In the genomic region with DNA sequence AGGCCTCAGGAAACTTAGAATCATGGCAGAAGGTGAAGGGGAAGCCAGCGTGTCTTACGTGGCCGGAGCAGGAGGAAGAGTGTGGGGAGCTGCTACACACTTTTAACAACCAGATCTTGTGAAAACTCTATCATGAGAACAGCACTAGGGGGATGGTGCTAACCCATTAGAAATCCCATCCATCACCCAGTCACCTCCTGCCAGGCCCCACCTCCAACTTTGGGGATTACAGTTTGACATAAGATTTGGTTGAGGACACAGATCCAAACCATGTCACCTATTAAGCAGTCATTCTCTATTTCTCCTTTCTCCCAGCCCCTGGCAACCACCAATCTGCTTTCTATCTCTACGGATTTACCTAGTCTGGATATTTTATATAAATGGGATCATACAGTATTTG, we compare ENCODE assay signal across 26 cellular contexts. TPM values are rescaled to one million over a fixed set of nuclear protein-coding genes. Genes with fewer than 3 reads are reported as not detected.
DNase-seq lines count a peak whose midpoint lies in the region; ATAC-seq, FAIRE-seq and TF ChIP-seq lines count a peak whose summit lies in the region.
"Had no signal": no experiment of that assay in that cellular context is flagged by ENCODE, and none has a peak within 500 bp of the region (broad histone marks: within the 10 kb centered on the region; RNA-seq: fewer than 3 reads in every experiment).

No MANE protein-coding gene starts in this region.

- H3K4me1 Mint-ChIP-seq in activated B cell treated with CpG ODN at 0.5 μM for 24 hours (peaks cover 7% of the 10 kb centered on the region), osteocyte (ENCODE audit: unreplicated experiment) (peaks cover 2% of the 10 kb centered on the region)
- H3K4me1 Mint-ChIP-seq: CD8-positive, alpha-beta memory T cell had no signal

- peak overlapping the region; percentile 30 for H3K4me2 ChIP-seq in Loucy (ENCODE audit: low read depth, low read length, poor library complexity, severe bottlenecking)
- no peak overlapping the region for H3K4me2 ChIP-seq in SK-N-SH

- no peak for TF ChIP-seq POLR2A in H54 (IDR thresholded peaks at IDR 0.05; ENCODE audit: low read depth, low read length)

- TF ChIP-seq EP300 in SK-N-SH (IDR thresholded peaks at IDR 0.05; ENCODE audit: borderline replicate concordance in 1 of 2, low read depth in 1 of 2, low read length in 1 of 2) = no peak

- CTCF ChIA-PET in activated B cell treated with CpG ODN at 0.5 μM for 24 hours (lab: Charles Lee) = no interaction called here
- CTCF ChIA-PET in SK-N-SH (lab: Yijun Ruan, JAX) = no interaction called here

- peak; percentile 87 for FAIRE-seq in H54 (lab: Jason Lieb, UNC)
- FAIRE-seq: GM19239 had no signal

- TF ChIP-seq RAD21 in SK-N-SH (IDR thresholded peaks at IDR 0.05; ENCODE audit: low read length) = no peak

- TF ChIP-seq CTCF in Loucy (conservative IDR thresholded peaks at IDR 0.05; ENCODE audit: low read length) (no peak), activated B cell treated with CpG ODN at 0.5 μM for 24 hours (IDR thresholded peaks at IDR 0.05) (no peak), osteocyte (IDR thresholded peaks at IDR 0.05) (no peak), SK-N-SH (IDR thresholded peaks at IDR 0.05) (no peak)

- POLR2A ChIA-PET in activated B cell treated with CpG ODN at 0.5 μM for 24 hours (lab: Charles Lee) (no interaction called here), SK-N-SH (lab: Yijun Ruan, JAX) (interaction anchor here (0.8 kb wide), 1 partner anchor 376 kb away, joined by 3 read pairs; no protein-coding TSS in a partner anchor)

- peak; percentile 10 for ATAC-seq in activated B cell treated with CpG ODN at 0.5 μM for 24 hours (ENCODE audit: low read depth)
- no peak for ATAC-seq in HG03378 (IDR thresholded peaks at IDR 0.05; ENCODE audit: unreplicated experiment)
- ATAC-seq: PC-3, SK-N-SH treated with all-trans-retinoic acid at 6 μM for 48 hours, T-helper 17 cell had no signal

- H3K27ac ChIP-seq in SK-N-SH (ENCODE audit: low read depth in 2 of 2, low read length in 1 of 2) = no peak overlapping the region

- H3K9ac ChIP-seq in Loucy (ENCODE audit: low read depth, low read length, poor library complexity, severe bottlenecking) (no peak overlapping the region), SK-N-SH (no peak overlapping the region)

- H3K27ac Mint-ChIP-seq in activated B cell treated with CpG ODN at 0.5 μM for 24 hours (no peak overlapping the region), osteocyte (ENCODE audit: unreplicated experiment) (peak overlapping the region; percentile 8)
- H3K27ac Mint-ChIP-seq: B cell, T-helper 17 cell had no signal

- H3K36me3 Mint-ChIP-seq in activated B cell treated with CpG ODN at 0.5 μM for 24 hours (ENCODE audit: low read depth) (peaks cover 5% of the 10 kb centered on the region), osteocyte (ENCODE audit: unreplicated experiment) (peaks cover 3% of the 10 kb centered on the region)

- H3F3A ChIP-seq in Loucy (ENCODE audit: low read depth) = 0 out of 2 replicates have a peak, but pooled peaks cover 5% of the 10 kb centered on the region
- peaks cover 13% of the 10 kb centered on the region for H3F3A ChIP-seq in SK-N-SH (replicated peaks; ENCODE audit: insufficient read depth)

- H3K9me3 ChIP-seq in Loucy (ENCODE audit: insufficient read depth, low read depth, low read length) = 0 out of 2 replicates have a peak, but pooled peaks cover 3% of the 10 kb centered on the region
- H3K9me3 ChIP-seq in SK-N-SH = no peaks in the 10 kb centered on the region

- no peaks in the 10 kb centered on the region for H3K9me2 ChIP-seq in Loucy (replicated peaks; ENCODE audit: low read depth, low read length)
- no peaks in the 10 kb centered on the region for H3K9me2 ChIP-seq in SK-N-SH

- H2AFZ ChIP-seq in Loucy (ENCODE audit: low read length) = no peak overlapping the region
- no peak overlapping the region for H2AFZ ChIP-seq in SK-N-SH (ENCODE audit: low read depth)

- DNase-seq in H54 (ENCODE audit: insufficient read length, low spot score) (no peak), activated B cell treated with CpG ODN at 0.5 μM for 24 hours (no peak), osteocyte (ENCODE audit: extremely low spot score, unreplicated experiment) (no peak), SK-N-SH (no peak), HCEC 1CT (no peak)
- DNase-seq: CD8-positive, alpha-beta memory T cell; DMS 273 treated with DMSO at 0.1 percent for 48 hours; DMS79; EL; H7; MM.1S; NCI-H1048; NCI-H1436; NCI-H187; NCI-H2081 treated with DMSO at 0.1 percent for 48 hours; NCI-H2171 treated with DMSO at 0.1 percent for 48 hours; NCI-H345; NCI-H510A treated with DMSO at 0.1 percent for 48 hours; PC-3; T-helper 17 cell had no signal

- H3K27me3 Mint-ChIP-seq in activated B cell treated with CpG ODN at 0.5 μM for 24 hours (no peaks in the 10 kb centered on the region), osteocyte (ENCODE audit: unreplicated experiment) (no peaks in the 10 kb centered on the region)
- H3K27me3 Mint-ChIP-seq: B cell; CD8-positive, alpha-beta memory T cell; T-helper 17 cell had no signal

- 95% methylated on average over 4 of the region's 4 CpGs for whole genome bisulfite sequencing in SK-N-SH (ENCODE audit: low lambda C conversion rate)

- H4K20me1 ChIP-seq in Loucy (ENCODE audit: insufficient read depth, low read length, poor library complexity, severe bottlenecking) (no peaks in the 10 kb centered on the region), SK-N-SH (ENCODE audit: insufficient read depth) (peaks cover 90% of the 10 kb centered on the region)

- H3K27me3 ChIP-seq in Loucy (ENCODE audit: insufficient read depth, low read length, poor library complexity, severe bottlenecking) (no peaks in the 10 kb centered on the region), SK-N-SH (ENCODE audit: insufficient read depth) (no peaks in the 10 kb centered on the region)

- peaks cover 22% of the 10 kb centered on the region; the same call in 1 of the 2 replicates for H3K36me3 ChIP-seq in Loucy (ENCODE audit: insufficient read depth, low read length)
- peaks cover 27 to 57% of the 10 kb centered on the region in 2 experiments for H3K36me3 ChIP-seq in SK-N-SH (replicated peaks in 1 of 2; ENCODE audit: control insufficient read depth in 1 of 2, insufficient read depth in 2 of 2, low read length in 1 of 2)

- intact Hi-C loops in activated B cell treated with CpG ODN at 0.5 μM for 24 hours (cut with micrococcal nuclease) = no loop called here

- H3K4me3 ChIP-seq in Loucy (ENCODE audit: low read length, poor library complexity, severe bottlenecking) (no peak overlapping the region), SK-N-SH (ENCODE audit: low read depth in 2 of 2, low read length in 1 of 2) (no peak overlapping the region)

- peaks cover 6% of the 10 kb centered on the region for H3K9me3 Mint-ChIP-seq in activated B cell treated with CpG ODN at 0.5 μM for 24 hours
- no peaks in the 10 kb centered on the region for H3K9me3 Mint-ChIP-seq in osteocyte (ENCODE audit: unreplicated experiment)
- H3K9me3 Mint-ChIP-seq: CD8-positive, alpha-beta memory T cell had no signal

- peaks cover 93% of the 10 kb centered on the region for H3K79me2 ChIP-seq in Loucy (ENCODE audit: insufficient read depth, low read length)
- peaks cover 95% of the 10 kb centered on the region for H3K79me2 ChIP-seq in SK-N-SH (ENCODE audit: insufficient read depth)

- peaks cover 22% of the 10 kb centered on the region for H3K4me1 ChIP-seq in Loucy (ENCODE audit: insufficient read depth, low read length, poor library complexity, severe bottlenecking)
- H3K4me1 ChIP-seq in SK-N-SH (ENCODE audit: control insufficient read depth in 1 of 2, insufficient read depth in 2 of 2, low read depth in 1 of 2, low read length in 1 of 2) = peaks cover 0 to 7% of the 10 kb centered on the region in 2 experiments; a peak in 2 of 4 replicates

- H3K4me3 Mint-ChIP-seq in activated B cell treated with CpG ODN at 0.5 μM for 24 hours = no peak overlapping the region
- H3K4me3 Mint-ChIP-seq in osteocyte (ENCODE audit: unreplicated experiment) = no peak overlapping the region
- H3K4me3 Mint-ChIP-seq: B cell; CD14-positive monocyte; CD8-positive, alpha-beta memory T cell; T-helper 17 cell had no signal

TF ChIP-seq in SK-N-SH, 30 proteins besides CTCF, POLR2A, EP300 and RAD21 (continues in another document):
- TF ChIP-seq RCOR1 (IDR thresholded peaks at IDR 0.05; ENCODE audit: low read length) (no peak), GABPA (IDR thresholded peaks at IDR 0.05; ENCODE audit: low read depth) (no peak)
- TF ChIP-seq, protein P1, sequence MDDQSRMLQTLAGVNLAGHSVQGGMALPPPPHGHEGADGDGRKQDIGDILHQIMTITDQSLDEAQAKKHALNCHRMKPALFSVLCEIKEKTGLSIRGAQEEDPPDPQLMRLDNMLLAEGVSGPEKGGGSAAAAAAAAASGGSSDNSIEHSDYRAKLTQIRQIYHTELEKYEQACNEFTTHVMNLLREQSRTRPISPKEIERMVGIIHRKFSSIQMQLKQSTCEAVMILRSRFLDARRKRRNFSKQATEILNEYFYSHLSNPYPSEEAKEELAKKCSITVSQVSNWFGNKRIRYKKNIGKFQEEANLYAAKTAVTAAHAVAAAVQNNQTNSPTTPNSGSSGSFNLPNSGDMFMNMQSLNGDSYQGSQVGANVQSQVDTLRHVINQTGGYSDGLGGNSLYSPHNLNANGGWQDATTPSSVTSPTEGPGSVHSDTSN (IDR thresholded peaks at IDR 0.05) = no peak

RNA-seq across cellular contexts. Expression of a gene that starts 26.9 kb away (rescaled TPM):
- total RNA-seq in activated B cell treated with CpG ODN at 0.5 μM for 24 hours (23.8 and 37.2 TPM in 2 replicates), osteocyte (16.0 and 16.1 TPM in 2 replicates)
- 73.0 and 87.0 TPM in 2 replicates for polyA plus RNA-seq in SK-N-SH (2012; rRNA removed)
- 89.5 and 93.2 TPM in 2 replicates for polyA plus RNA-seq in SK-N-SH (2012; cell fraction: cytosol; rRNA removed)
- 84.3 and 152 TPM in 2 replicates for polyA plus RNA-seq in SK-N-SH (2012; cell fraction: nucleus; rRNA removed)
